In the genomic region with DNA sequence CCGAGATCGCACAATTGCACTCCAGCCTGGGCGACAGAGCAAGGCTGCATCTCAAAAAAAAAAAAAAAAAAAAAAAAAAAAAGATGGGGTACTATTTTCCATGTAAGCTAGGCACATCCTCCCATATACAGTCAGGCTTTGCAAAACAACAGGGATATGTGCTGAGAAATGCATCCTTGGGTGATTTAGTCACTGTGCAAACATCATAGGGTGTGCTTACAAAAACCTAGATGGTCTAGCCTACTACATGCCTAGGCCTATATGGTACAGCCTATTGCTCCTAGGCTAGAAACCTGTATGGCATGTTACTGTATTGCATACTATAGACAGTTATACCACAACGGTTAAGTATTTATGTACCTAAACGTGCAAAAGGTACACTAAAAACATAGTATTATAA, we compare ENCODE assay signal across 18 cellular contexts.
"Had no signal": no experiment of that assay in that cellular context is flagged by ENCODE, and none has a peak within 500 bp of the region (broad histone marks: within the 10 kb centered on the region; RNA-seq: fewer than 3 reads in every experiment).

No MANE protein-coding gene starts in this region.

- H3K27me3 ChIP-seq: body of pancreas, hepatocyte had no signal

- H3K4me1 ChIP-seq: body of pancreas had no signal

- ATAC-seq: activated CD8-positive, alpha-beta T cell treated with anti-CD3 and anti-CD28 coated beads, Interleukin-2, amount 10 ng/mL, durations not matched to agents 7 days and 5 days; body of pancreas; natural killer cell treated with Interleukin-12 subunit alpha and Interleukin-12 subunit beta and Interleukin-15 and Interleukin-18, amount 100 ng/mL, for 72 hours; WTC11 had no signal

- H3K4me3 ChIP-seq: body of pancreas, hepatocyte, skin epidermis had no signal

- DNase-seq: activated CD4-positive, alpha-beta T cell treated with anti-CD3 and anti-CD28 coated beads for 4 hours; activated CD8-positive, alpha-beta memory T cell treated with anti-CD3 and anti-CD28 coated beads, Interleukin-2, amount 50 U/mL, for 4 hours; activated CD8-positive, alpha-beta T cell treated with anti-CD3 and anti-CD28 coated beads, Interleukin-2, amount 10 ng/mL, durations not matched to agents 7 days and 5 days; activated effector memory CD4-positive, alpha-beta T cell treated with anti-CD3 and anti-CD28 coated beads, Interleukin-2, amount 50 U/mL, for 16 hours; activated T-cell treated with anti-CD3 and anti-CD28 coated beads, Interleukin-2, amount 50 U/mL, for 48 hours; body of pancreas; cortex of kidney; effector memory CD4-positive, alpha-beta T cell; mesendoderm; stimulated activated CD4-positive, alpha-beta T cell treated with anti-CD3 and anti-CD28 coated beads, Interleukin-15, amount 100 ng/mL, for 24 hours; stimulated activated CD4-positive, alpha-beta T cell treated with anti-CD3 and anti-CD28 coated beads, Interleukin-4, amount 100 ng/mL, for 1 hour; stimulated activated naive CD4-positive, alpha-beta T cell treated with Interleukin-2 at 50 U/mL for 16 hours; trophoblast cell had no signal

- H3K4me2 ChIP-seq: hepatocyte had no signal

- H3K27ac ChIP-seq: body of pancreas, hepatocyte, skin epidermis had no signal

- H3K79me2 ChIP-seq: hepatocyte had no signal

- FAIRE-seq: TTC549 had no signal

- H2AFZ ChIP-seq: hepatocyte had no signal
